12 cellular contexts compared by ENCODE assay signal in the genomic region with DNA sequence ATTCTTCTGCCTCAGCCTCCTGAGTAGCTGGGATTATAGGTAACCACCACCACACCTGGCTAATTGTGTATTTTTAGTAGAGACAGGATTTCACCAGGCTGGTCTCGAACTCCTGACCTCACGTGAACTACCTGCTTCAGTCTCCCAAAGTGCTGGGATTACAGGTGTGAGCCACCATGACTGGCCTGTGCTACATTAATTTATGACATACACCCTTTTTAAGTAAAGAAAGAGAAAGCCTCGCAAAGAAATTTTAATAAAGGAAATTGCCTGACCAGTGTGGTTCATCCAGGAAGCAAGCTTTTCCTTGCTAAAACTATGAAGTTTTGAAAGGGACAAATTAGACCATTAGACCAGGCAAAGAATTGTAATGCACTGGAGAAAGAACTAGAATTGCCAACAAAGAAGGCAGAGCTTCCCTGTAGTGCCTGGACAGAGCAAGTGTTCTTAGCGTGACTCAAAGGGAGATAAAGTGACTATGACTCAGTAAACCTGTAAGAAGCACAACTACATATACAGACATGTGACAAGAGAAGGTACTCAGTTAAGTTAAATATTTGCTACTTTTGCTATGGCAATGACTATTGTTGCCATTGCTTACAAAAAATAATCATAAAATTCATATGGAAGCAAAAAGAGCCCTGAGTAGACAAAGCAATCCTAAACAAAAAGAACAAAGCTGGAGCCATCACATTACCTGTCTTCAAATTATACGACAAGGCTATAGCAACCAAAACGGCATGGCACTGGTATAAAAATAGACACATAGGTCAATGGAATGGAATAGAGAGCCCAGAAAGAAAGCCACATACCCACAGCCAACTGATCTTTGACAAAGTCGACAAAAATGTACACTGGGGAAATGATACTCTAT. TPM values are rescaled to one million over a fixed set of nuclear protein-coding genes. Genes with fewer than 3 reads are reported as not detected.
DNase-seq lines count a peak whose midpoint lies in the region; ATAC-seq and TF ChIP-seq lines count a peak whose summit lies in the region.
"Had no signal": no experiment of that assay in that cellular context is flagged by ENCODE, and none has a peak within 500 bp of the region (broad histone marks: within the 10 kb centered on the region; RNA-seq: fewer than 3 reads in every experiment).

No MANE protein-coding gene starts in this region.

- H3K9me3 Mint-ChIP-seq in central memory CD8-positive, alpha-beta T cell: no peaks in the 10 kb centered on the region

- no peaks in the 10 kb centered on the region for H3K27me3 ChIP-seq in BLaER1 treated with 17β-estradiol and CSF1 and Interleukin-3, amounts not matched to agents 10 nM and 100 nM
- no peaks in the 10 kb centered on the region for H3K27me3 ChIP-seq in gastrocnemius medialis

- no peak overlapping the region for H3K9ac ChIP-seq in BLaER1 treated with 17β-estradiol and CSF1 and Interleukin-3, amounts not matched to agents 10 nM and 100 nM

- no peak overlapping the region for H3K4me3 ChIP-seq in BLaER1 treated with 17β-estradiol and CSF1 and Interleukin-3, amounts not matched to agents 10 nM and 100 nM
- H3K4me3 ChIP-seq in coronary artery (no peak overlapping the region), gastrocnemius medialis (no peak overlapping the region)
- H3K4me3 ChIP-seq: thoracic aorta had no signal

- ATAC-seq in GM19452 (IDR thresholded peaks at IDR 0.05; ENCODE audit: unreplicated experiment) (peak; percentile 72), gastrocnemius medialis (no peak)
- ATAC-seq in central memory CD8-positive, alpha-beta T cell (replicated peaks; ENCODE audit: extremely low read depth, poor library complexity, severe bottlenecking): peak; percentile 59

- no peaks in the 10 kb centered on the region for H3K27me3 Mint-ChIP-seq in central memory CD8-positive, alpha-beta T cell

- no peak for TF ChIP-seq POLR2A in gastrocnemius medialis (IDR thresholded peaks at IDR 0.05)

- H3K4me1 Mint-ChIP-seq in central memory CD8-positive, alpha-beta T cell: peaks cover 85% of the 10 kb centered on the region

- H3K27ac ChIP-seq in BLaER1 treated with 17β-estradiol and CSF1 and Interleukin-3, amounts not matched to agents 10 nM and 100 nM: no peak overlapping the region
- H3K27ac ChIP-seq in KOPT-K1 (ENCODE audit: low read depth, low read length, poor library complexity, severe bottlenecking) (peak overlapping the region; percentile 38), coronary artery (no peak overlapping the region), gastrocnemius medialis (no peak overlapping the region)
- H3K27ac ChIP-seq: C4-2B, thoracic aorta had no signal

- H3K9me3 ChIP-seq in BLaER1 treated with 17β-estradiol and CSF1 and Interleukin-3, amounts not matched to agents 10 nM and 100 nM (replicated peaks in 1 of 11): no peaks in the 10 kb centered on the region
- H3K9me3 ChIP-seq in KOPT-K1 (ENCODE audit: insufficient read depth, low read length, poor library complexity, severe bottlenecking) (no peaks in the 10 kb centered on the region), gastrocnemius medialis (no peaks in the 10 kb centered on the region)
- H3K9me3 ChIP-seq: thoracic aorta had no signal

- H3K27ac Mint-ChIP-seq in central memory CD8-positive, alpha-beta T cell (ENCODE audit: low read depth): peak overlapping the region; percentile 87

- in situ Hi-C loops in gastrocnemius medialis (cut with MboI; ENCODE audit: low sequenced_read_pairs in 4 of 4): no loop called here

- peak overlapping the region; percentile 67 for H3K4me3 Mint-ChIP-seq in central memory CD8-positive, alpha-beta T cell

- H3K36me3 Mint-ChIP-seq in central memory CD8-positive, alpha-beta T cell (ENCODE audit: insufficient read depth): peaks cover 27% of the 10 kb centered on the region

- H4K20me1 ChIP-seq in BLaER1 treated with 17β-estradiol and CSF1 and Interleukin-3, amounts not matched to agents 10 nM and 100 nM: peaks cover 0 to 100% (median 0%) of the 10 kb centered on the region in 11 experiments; a peak in 3 of 22 replicates

- peaks cover 0 to 56% (median 0%) of the 10 kb centered on the region in 11 experiments; a peak in 4 of 22 replicates for H3K36me3 ChIP-seq in BLaER1 treated with 17β-estradiol and CSF1 and Interleukin-3, amounts not matched to agents 10 nM and 100 nM
- H3K36me3 ChIP-seq in KOPT-K1 (ENCODE audit: insufficient read depth, low read length): peaks cover 11% of the 10 kb centered on the region; the same call in 1 of the 2 replicates
- no peaks in the 10 kb centered on the region for H3K36me3 ChIP-seq in gastrocnemius medialis
- H3K36me3 ChIP-seq: thoracic aorta had no signal

- H3K4me2 ChIP-seq in BLaER1 treated with 17β-estradiol and CSF1 and Interleukin-3, amounts not matched to agents 10 nM and 100 nM: peak overlapping the region in 9 of 11 experiments; percentile 5 to 66 (median 24); a peak in 11 of 22 replicates

- no peak for DNase-seq in central memory CD8-positive, alpha-beta T cell (ENCODE audit: low spot score in 2 of 2)
- no peak for DNase-seq in stimulated activated naive CD4-positive, alpha-beta T cell treated with Interleukin-2 at 50 U/mL for 16 hours (lab: John Stamatoyannopoulos, UW)
- no peak for DNase-seq in coronary artery (ENCODE audit: low spot score)
- no peak for DNase-seq in gastrocnemius medialis
- no peak for DNase-seq in hepatic stellate cell (ENCODE audit: low spot score)
- DNase-seq: HCEC 1CT, NCI-H2171 had no signal

- TF ChIP-seq CTCF in coronary artery (IDR thresholded peaks at IDR 0.05) (no peak), gastrocnemius medialis (IDR thresholded peaks at IDR 0.05 in 4 of 5, conservative IDR thresholded peaks at IDR 0.05 in 1 of 5) (no peak)

- intact Hi-C loops in gastrocnemius medialis (cut with DNase I; ENCODE audit: low total_unique reads): no loop called here

- peaks cover 6 to 60% (median 11%) of the 10 kb centered on the region in 10 experiments; a peak in 17 of 20 replicates for H3K4me1 ChIP-seq in BLaER1 treated with 17β-estradiol and CSF1 and Interleukin-3, amounts not matched to agents 10 nM and 100 nM
- peaks cover 9 to 13% of the 10 kb centered on the region in 2 donors for H3K4me1 ChIP-seq in gastrocnemius medialis

RNA-seq across cellular contexts. Expression of a gene that starts 54.6 kb away (rescaled TPM):
- 1 to 10 TPM; 1.1 to 5.6 (median 2.6) TPM for total RNA-seq in gastrocnemius medialis

Comparison
In these comparisons a context has a peak if more than half of its experiments do, and no peak if none do; other contexts are left out.
1. ATAC-seq: peak in GM19452 (single experiment) and central memory CD8-positive, alpha-beta T cell (single experiment); none in gastrocnemius medialis (0 of 2).